In the genomic region with DNA sequence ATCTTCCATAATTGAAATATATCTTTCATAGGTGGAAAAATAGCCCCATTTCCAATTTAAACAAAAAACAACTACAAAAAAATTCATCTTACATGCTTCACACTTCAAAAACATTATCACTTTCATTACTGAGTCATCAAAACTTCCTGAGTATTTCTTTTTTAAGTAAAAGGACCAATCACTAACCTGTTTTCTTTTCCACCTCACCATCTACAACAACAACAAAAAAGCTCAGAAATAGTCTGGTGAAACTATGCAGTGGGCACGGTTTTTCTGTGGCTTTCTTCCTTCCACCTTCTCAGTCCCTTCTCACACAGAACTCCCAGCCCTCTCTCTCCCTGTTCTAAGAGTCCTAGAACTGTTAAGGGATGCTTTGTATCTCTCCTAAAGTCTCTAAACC, we compare ENCODE assay signal across 10 cellular contexts. TPM values are rescaled to one million over a fixed set of nuclear protein-coding genes. Genes with fewer than 3 reads are reported as not detected.
DNase-seq lines count a peak whose midpoint lies in the region; ATAC-seq, FAIRE-seq and TF ChIP-seq lines count a peak whose summit lies in the region.
"Had no signal": no experiment of that assay in that cellular context is flagged by ENCODE, and none has a peak within 500 bp of the region (broad histone marks: within the 10 kb centered on the region; RNA-seq: fewer than 3 reads in every experiment).

No MANE protein-coding gene starts in this region.

- TF ChIP-seq CTCF in GM12878 (IDR thresholded peaks at IDR 0.05 in 2 of 3, conservative IDR thresholded peaks at IDR 0.05 in 1 of 3; ENCODE audit: control insufficient read depth in 2 of 3, extremely low read depth in 1 of 3, insufficient read depth in 1 of 3, low read depth in 3 of 3, low read length in 3 of 3) (no peak), glutamatergic neuron (IDR thresholded peaks at IDR 0.05; ENCODE audit: partially characterized antibody, unreplicated experiment) (no peak)

- WGBS in GM12878 (ENCODE audit: insufficient coverage, insufficient replicate concordance, low lambda C conversion rate, missing lambda C conversion rate): 0% methylated on average over 1 of the region's 1 CpG
- WGBS in right cardiac atrium: 45% methylated on average over 1 of the region's 1 CpG

- H3K4me1 ChIP-seq in GM12878 (ENCODE audit: control insufficient read depth, insufficient read depth, low read length) (peaks cover 11% of the 10 kb centered on the region), right cardiac atrium (ENCODE audit: control insufficient read depth, insufficient read depth, low read length) (no peaks in the 10 kb centered on the region)

- DNase-seq in GM12878 (ENCODE audit: low read depth, low spot score) (peak; percentile 54), glutamatergic neuron (no peak), right cardiac atrium (no peak), activated gamma-delta T cell treated with Interleukin-2 at 50 U/mL for 16 hours (no peak), NCI-H1105 (lab: John Stamatoyannopoulos, UW) (no peak)
- DNase-seq: DMS79, NCI-H446 had no signal

- peak overlapping the region; percentile 84 for H2AFZ ChIP-seq in GM12878 (ENCODE audit: control insufficient read depth, low read depth, low read length)

- H3K4me3 ChIP-seq in GM12878 (peak overlapping the region; percentile 1; the same call in 1 of the 2 replicates), right cardiac atrium (ENCODE audit: low read length) (no peak overlapping the region)

- H3K4me1 Mint-ChIP-seq in glutamatergic neuron (ENCODE audit: low read depth, unreplicated experiment): no peaks in the 10 kb centered on the region

- H3K27me3 Mint-ChIP-seq in glutamatergic neuron (ENCODE audit: unreplicated experiment): peaks cover 1% of the 10 kb centered on the region

- H3K9ac ChIP-seq in GM12878 (ENCODE audit: control insufficient read depth, insufficient read depth, low read length): 0 out of 2 replicates have a peak overlapping the region, but pooled peaks have one; percentile 35

- POLR2A ChIA-PET in GM12878 (lab: Charles Lee): interaction anchor here (1.0 kb wide), 1 partner anchor 13 kb away, joined by 3 read pairs; no protein-coding TSS in a partner anchor

- H3K36me3 Mint-ChIP-seq in glutamatergic neuron (ENCODE audit: unreplicated experiment): no peaks in the 10 kb centered on the region

- FAIRE-seq in GM12878 (lab: Jason Lieb, UNC): peak; percentile 23

- peak overlapping the region; percentile 80 for H3K4me2 ChIP-seq in GM12878 (ENCODE audit: control insufficient read depth, insufficient read depth)

- RAD21 ChIA-PET in GM12878 (lab: Charles Lee; ENCODE audit: unreplicated experiment): interaction anchor here (0.7 to 1.4 kb wide), 2 partner anchors 19 to 86 kb away, joined by 3 read pairs; no protein-coding TSS in a partner anchor

- no peak for TF ChIP-seq POLR2A in GM12878 (IDR thresholded peaks at IDR 0.05; ENCODE audit: low read depth, low read length)

- CTCF ChIA-PET in GM12878 (lab: Yijun Ruan, JAX): no interaction called here

- TF ChIP-seq RAD21 in GM12878 (IDR thresholded peaks at IDR 0.05; ENCODE audit: insufficient read depth, low read depth, low read length): no peak

- H3K27me3 ChIP-seq in GM12878 (replicated peaks in 1 of 2; ENCODE audit: control insufficient read depth in 2 of 2, insufficient read depth in 2 of 2, low read length in 1 of 2): no peaks in the 10 kb centered on the region
- H3K27me3 ChIP-seq in right cardiac atrium (ENCODE audit: control insufficient read depth, insufficient read depth): no peaks in the 10 kb centered on the region

- BruUV-seq in GM12878 (replicated peaks; lab: Mats Ljungman, UMichigan): no TSS peak

- no peaks in the 10 kb centered on the region for H3K36me3 ChIP-seq in GM12878 (ENCODE audit: control insufficient read depth in 2 of 2, insufficient read depth in 2 of 2, low read length in 1 of 2)

- no peaks in the 10 kb centered on the region for H3K9me3 Mint-ChIP-seq in glutamatergic neuron (ENCODE audit: unreplicated experiment)

- ATAC-seq in GM18502 (IDR thresholded peaks at IDR 0.05; ENCODE audit: poor library complexity, unreplicated experiment): peak; percentile 88
- ATAC-seq in GM21360 (IDR thresholded peaks at IDR 0.05; ENCODE audit: unreplicated experiment): peak; percentile 70
- ATAC-seq in HG03175 (IDR thresholded peaks at IDR 0.05; ENCODE audit: unreplicated experiment): peak; percentile 70
- ATAC-seq in GM12878: peak; percentile 92
- ATAC-seq in right cardiac atrium: no peak

- intact Hi-C loops in GM12878 (cut with micrococcal nuclease; ENCODE audit: unreplicated experiment): no loop called here
- intact Hi-C loops in right cardiac atrium (cut with DNase I): no loop called here

- SMC1A ChIA-PET in GM12878 (lab: Charles Lee; ENCODE audit: uncharacterized antibody, unreplicated experiment): interaction anchor here (1.0 to 1.6 kb wide), 4 partner anchors 11 to 77 kb away, joined by 3 to 7 read pairs (median 4); no protein-coding TSS in a partner anchor

- TF ChIP-seq EP300 in GM12878 (IDR thresholded peaks at IDR 0.05; ENCODE audit: borderline replicate concordance in 1 of 2, control insufficient read depth in 1 of 2, low read depth in 2 of 2, low read length in 2 of 2): no peak

- no peaks in the 10 kb centered on the region for H4K20me1 ChIP-seq in GM12878 (ENCODE audit: control insufficient read depth, insufficient read depth)

- H3K27ac Mint-ChIP-seq in glutamatergic neuron (ENCODE audit: unreplicated experiment): no peak overlapping the region

- no peak overlapping the region for H3K4me3 Mint-ChIP-seq in glutamatergic neuron (ENCODE audit: unreplicated experiment)

- H3K27ac ChIP-seq in GM12878 (ENCODE audit: control insufficient read depth, insufficient read depth): peak overlapping the region; percentile 40; the same call in 1 of the 2 replicates
- H3K27ac ChIP-seq in right cardiac atrium (ENCODE audit: low read length): no peak overlapping the region

- H3K79me2 ChIP-seq in GM12878 (ENCODE audit: control insufficient read depth, insufficient read depth, low read length): no peaks in the 10 kb centered on the region

- H3K9me3 ChIP-seq in GM12878 (replicated peaks; ENCODE audit: control insufficient read depth, insufficient read depth, low read length) (no peaks in the 10 kb centered on the region), right cardiac atrium (ENCODE audit: control insufficient read depth, low read length) (no peaks in the 10 kb centered on the region)

- in situ Hi-C loops in GM12878 (cut with MboI): no loop called here

TF ChIP-seq in GM12878, 131 proteins besides CTCF, POLR2A, EP300 and RAD21 (continues in another document):
- TF ChIP-seq CBX3 (IDR thresholded peaks at IDR 0.05; ENCODE audit: borderline replicate concordance, low read depth) (no peak), ATF7 (IDR thresholded peaks at IDR 0.05; ENCODE audit: low read depth) (0 out of 2 replicates have a peak, but pooled peaks have one; percentile 41), EGR1 (IDR thresholded peaks at IDR 0.05; ENCODE audit: borderline replicate concordance in 1 of 2, low read depth in 2 of 2, low read length in 2 of 2) (no peak), JUNB (IDR thresholded peaks at IDR 0.05) (0 out of 2 replicates have a peak, but pooled peaks have one; percentile 14), MEF2A (IDR thresholded peaks at IDR 0.05; ENCODE audit: insufficient read depth, low read depth, low read length) (no peak), RUNX3 (IDR thresholded peaks at IDR 0.05; ENCODE audit: low read length) (peak; percentile 66)
- TF ChIP-seq, protein P1, sequence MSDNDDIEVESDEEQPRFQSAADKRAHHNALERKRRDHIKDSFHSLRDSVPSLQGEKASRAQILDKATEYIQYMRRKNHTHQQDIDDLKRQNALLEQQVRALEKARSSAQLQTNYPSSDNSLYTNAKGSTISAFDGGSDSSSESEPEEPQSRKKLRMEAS (IDR thresholded peaks at IDR 0.05; ENCODE audit: low read depth, low read length): no peak
- TF ChIP-seq, protein P2, sequence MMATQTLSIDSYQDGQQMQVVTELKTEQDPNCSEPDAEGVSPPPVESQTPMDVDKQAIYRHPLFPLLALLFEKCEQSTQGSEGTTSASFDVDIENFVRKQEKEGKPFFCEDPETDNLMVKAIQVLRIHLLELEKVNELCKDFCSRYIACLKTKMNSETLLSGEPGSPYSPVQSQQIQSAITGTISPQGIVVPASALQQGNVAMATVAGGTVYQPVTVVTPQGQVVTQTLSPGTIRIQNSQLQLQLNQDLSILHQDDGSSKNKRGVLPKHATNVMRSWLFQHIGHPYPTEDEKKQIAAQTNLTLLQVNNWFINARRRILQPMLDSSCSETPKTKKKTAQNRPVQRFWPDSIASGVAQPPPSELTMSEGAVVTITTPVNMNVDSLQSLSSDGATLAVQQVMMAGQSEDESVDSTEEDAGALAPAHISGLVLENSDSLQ (IDR thresholded peaks at IDR 0.05): no peak

RNA-seq across cellular contexts. Expression of gene TNIK, which starts 20.3 kb away (rescaled TPM):
- 150 and 178 TPM in 2 replicates for total RNA-seq in GM12878 (2013; cell fraction: nucleolus; rRNA removed)
- total RNA-seq in GM12878 (2014; rRNA removed): 44.8 and 55.4 TPM in 2 replicates
- 51.6 and 52.1 TPM in 2 replicates for total RNA-seq in GM12878 (2014; rRNA removed; fragmentation: Illumina TruSeq; extraction: Trizol)
- total RNA-seq in GM12878 (2021): 73.6 and 74.3 TPM in 2 replicates
- 34.0 TPM for polyA plus RNA-seq in GM12878 (2011; ENCODE audit: low read depth)
- polyA plus RNA-seq in GM12878 (2011; rRNA removed): 29.8 and 31.3 TPM in 2 replicates
- polyA plus RNA-seq in GM12878 (2011; cell fraction: cytosol; rRNA removed): 13.9 and 16.5 TPM in 2 replicates
- 56.3 and 56.8 TPM in 2 replicates for polyA plus RNA-seq in GM12878 (2011; cell fraction: nucleus; rRNA removed)
- polyA plus RNA-seq in GM12878 (2012): 54.7 and 56.7 TPM in 2 replicates
- 65.1 and 67.4 TPM in 2 replicates for polyA plus RNA-seq in GM12878 (2014; fragmentation: Illumina TruSeq; extraction: Trizol)
- polyA plus RNA-seq in GM12878 (2014; fragmentation: Nextera tagmentation; extraction: Ambion mirVana): 10 to 100 TPM; 13.9 to 15.9 TPM
- polyA plus RNA-seq in GM12878 (2014; rRNA removed): 35.3 and 39.5 TPM in 2 replicates
- polyA plus RNA-seq in GM12878 (2016; fragmentation: Nextera tagmentation; extraction: Ambion mirVana): 10 to 100 TPM; 53.5 to 63.5 TPM
- 49.2 and 55.0 TPM in 2 replicates for polyA minus RNA-seq in GM12878 (2011; rRNA and poly(A)+ RNA removed)
- polyA minus RNA-seq in GM12878 (2011; cell fraction: cytosol; rRNA and poly(A)+ RNA removed): 11.8 and 14.1 TPM in 2 replicates
- polyA minus RNA-seq in GM12878 (2011; cell fraction: nucleus; rRNA and poly(A)+ RNA removed): 87.8 and 130 TPM in 2 replicates
- 1.5 TPM for total RNA-seq in glutamatergic neuron (ENCODE audit: unreplicated experiment)
- total RNA-seq in right cardiac atrium: 10 to 100 TPM; 17.1 to 27.4 (median 22.8) TPM
- 8.1 TPM for polyA plus RNA-seq in right cardiac atrium

Comparison
In these comparisons a context has a peak if more than half of its experiments do, and no peak if none do; other contexts are left out.
1. ATAC-seq: peak in GM18502 (single experiment), GM21360 (single experiment), HG03175 (single experiment) and GM12878 (single experiment); none in right cardiac atrium (0 of 2).